In genomic region chr2:196335238-196335637, GRCh38 we compare ENCODE assay signal across 15 cellular contexts.
DNase-seq lines count a peak whose midpoint lies in the region; ATAC-seq and TF ChIP-seq lines count a peak whose summit lies in the region.
"Had no signal": no experiment of that assay in that cellular context is flagged by ENCODE, and none has a peak within 500 bp of the region (broad histone marks: within the 10 kb centered on the region; RNA-seq: fewer than 3 reads in every experiment).

No MANE protein-coding gene starts in this region.

- H3K4me1 Mint-ChIP-seq in activated T-helper 2 cell treated with anti-CD3 and anti-CD28 coated beads, Interferon-gamma antibody, Interleukin-2, Interleukin-4, amounts not matched to agents 10 μg/mL and 5 μg/mL and 100 μg/mL, durations not matched to agents 14 hours and 24 hours and 36 hours (ENCODE audit: low read depth) = peaks cover 4% of the 10 kb centered on the region

- peaks cover 19% of the 10 kb centered on the region for H3K27me3 Mint-ChIP-seq in activated T-helper 2 cell treated with anti-CD3 and anti-CD28 coated beads, Interferon-gamma antibody, Interleukin-2, Interleukin-4, amounts not matched to agents 10 μg/mL and 5 μg/mL and 100 μg/mL, durations not matched to agents 14 hours and 24 hours and 36 hours (ENCODE audit: low read depth)
- H3K27me3 Mint-ChIP-seq: progenitor cell of endocrine pancreas had no signal

- no peaks in the 10 kb centered on the region for H3K36me3 ChIP-seq in MM.1S (replicated peaks; ENCODE audit: insufficient read depth, low read length)
- H3K36me3 ChIP-seq in right atrium auricular region = no peaks in the 10 kb centered on the region
- H3K36me3 ChIP-seq: uterus had no signal

- no peaks in the 10 kb centered on the region for H3K36me3 Mint-ChIP-seq in activated T-helper 2 cell treated with anti-CD3 and anti-CD28 coated beads, Interferon-gamma antibody, Interleukin-2, Interleukin-4, amounts not matched to agents 10 μg/mL and 5 μg/mL and 100 μg/mL, durations not matched to agents 14 hours and 24 hours and 36 hours (ENCODE audit: low read depth)
- H3K36me3 Mint-ChIP-seq: mesothelial cell of epicardium had no signal

- H3F3A ChIP-seq in MM.1S (ENCODE audit: insufficient read depth, low read length) = no peaks in the 10 kb centered on the region

- no peak overlapping the region for H3K27ac Mint-ChIP-seq in activated T-helper 2 cell treated with anti-CD3 and anti-CD28 coated beads, Interferon-gamma antibody, Interleukin-2, Interleukin-4, amounts not matched to agents 10 μg/mL and 5 μg/mL and 100 μg/mL, durations not matched to agents 14 hours and 24 hours and 36 hours
- H3K27ac Mint-ChIP-seq: effector memory CD8-positive, alpha-beta T cell; progenitor cell of endocrine pancreas had no signal

- H3K27ac ChIP-seq in foreskin keratinocyte (no peak overlapping the region), MM.1S (ENCODE audit: low read length) (no peak overlapping the region), right atrium auricular region (no peak overlapping the region)
- H3K27ac ChIP-seq: C4-2B, uterus had no signal

- H3K4me1 ChIP-seq in foreskin keratinocyte (no peaks in the 10 kb centered on the region), MM.1S (ENCODE audit: low read length) (peaks cover 13% of the 10 kb centered on the region), right atrium auricular region (peaks cover 0 to 9% of the 10 kb centered on the region in 2 donors)
- H3K4me1 ChIP-seq: uterus had no signal

- no peaks in the 10 kb centered on the region for H4K20me1 ChIP-seq in MM.1S (ENCODE audit: insufficient read depth, low read length)

- DNase-seq in AG08395 (ENCODE audit: low spot score) (peak; percentile 71), HPDE6-E6E7 (ENCODE audit: extremely low spot score) (peak; percentile 15), amniotic epithelial cell (ENCODE audit: low read depth) (peak; percentile 55), foreskin keratinocyte (peak in 1 of 2 donors; percentile 39), MM.1S (no peak), inferior parietal cortex (ENCODE audit: extremely low spot score) (no peak), right atrium auricular region (ENCODE audit: low spot score) (no peak)
- no peak for DNase-seq in activated T-helper 2 cell treated with anti-CD3 and anti-CD28 coated beads, Interferon-gamma antibody, Interleukin-2, Interleukin-4, amounts not matched to agents 10 μg/mL and 5 μg/mL and 100 μg/mL, durations not matched to agents 14 hours and 24 hours and 36 hours (ENCODE audit: low spot score)
- DNase-seq: effector memory CD8-positive, alpha-beta T cell; NCI-H2171; uterus had no signal

- H3K9ac ChIP-seq in MM.1S (ENCODE audit: low read length) = no peak overlapping the region

- peak; percentile 68 for ATAC-seq in foreskin keratinocyte
- ATAC-seq: effector memory CD8-positive, alpha-beta T cell; Right ventricle myocardium inferior had no signal

- H3K9me3 Mint-ChIP-seq in activated T-helper 2 cell treated with anti-CD3 and anti-CD28 coated beads, Interferon-gamma antibody, Interleukin-2, Interleukin-4, amounts not matched to agents 10 μg/mL and 5 μg/mL and 100 μg/mL, durations not matched to agents 14 hours and 24 hours and 36 hours = no peaks in the 10 kb centered on the region
- H3K9me3 Mint-ChIP-seq: effector memory CD8-positive, alpha-beta T cell; mesothelial cell of epicardium had no signal

- TF ChIP-seq CTCF in foreskin keratinocyte (conservative IDR thresholded peaks at IDR 0.05) = no peak
- TF ChIP-seq CTCF in MM.1S (IDR thresholded peaks at IDR 0.05; ENCODE audit: low read length) = no peak
- TF ChIP-seq CTCF in right atrium auricular region (IDR thresholded peaks at IDR 0.05) = no peak

- H2AFZ ChIP-seq in MM.1S (ENCODE audit: low read length) = no peak overlapping the region

- no peaks in the 10 kb centered on the region for H3K9me2 ChIP-seq in MM.1S (replicated peaks; ENCODE audit: insufficient read depth, low read length)

- H3K9me3 ChIP-seq in MM.1S (replicated peaks; ENCODE audit: insufficient read depth, low read length) (no peaks in the 10 kb centered on the region), right atrium auricular region (no peaks in the 10 kb centered on the region)
- H3K9me3 ChIP-seq: uterus had no signal

- no peak overlapping the region for H3K4me2 ChIP-seq in MM.1S (ENCODE audit: low read depth, low read length)

- H3K27me3 ChIP-seq in foreskin keratinocyte = no peaks in the 10 kb centered on the region
- no peaks in the 10 kb centered on the region for H3K27me3 ChIP-seq in MM.1S (replicated peaks; ENCODE audit: insufficient read depth, low read length)
- H3K27me3 ChIP-seq in right atrium auricular region = no peaks in the 10 kb centered on the region
- H3K27me3 ChIP-seq: uterus had no signal

- no peak overlapping the region for H3K4me3 Mint-ChIP-seq in activated T-helper 2 cell treated with anti-CD3 and anti-CD28 coated beads, Interferon-gamma antibody, Interleukin-2, Interleukin-4, amounts not matched to agents 10 μg/mL and 5 μg/mL and 100 μg/mL, durations not matched to agents 14 hours and 24 hours and 36 hours (ENCODE audit: low read depth)
- H3K4me3 Mint-ChIP-seq: effector memory CD8-positive, alpha-beta T cell; mesothelial cell of epicardium had no signal

- H3K79me2 ChIP-seq in MM.1S (ENCODE audit: low read length) = no peaks in the 10 kb centered on the region

- intact Hi-C loops in activated T-helper 2 cell treated with anti-CD3 and anti-CD28 coated beads, Interferon-gamma antibody, Interleukin-2, Interleukin-4, amounts not matched to agents 10 μg/mL and 5 μg/mL and 100 μg/mL, durations not matched to agents 14 hours and 24 hours and 36 hours (cut with micrococcal nuclease) = loop anchor here (5.0 kb wide), 1 partner anchor 38 kb away; no protein-coding TSS in a partner anchor

- H3K4me3 ChIP-seq in MM.1S (ENCODE audit: low read length) (no peak overlapping the region), right atrium auricular region (no peak overlapping the region)
- H3K4me3 ChIP-seq: uterus had no signal

Comparison
In these comparisons a context has a peak if more than half of its experiments do, and no peak if none do; other contexts are left out.
1. DNase-seq: peak in AG08395 (single experiment), HPDE6-E6E7 (single experiment) and amniotic epithelial cell (single experiment); none in MM.1S (single experiment), inferior parietal cortex (single experiment), activated T-helper 2 cell treated with anti-CD3 and anti-CD28 coated beads, Interferon-gamma antibody, Interleukin-2, Interleukin-4, amounts not matched to agents 10 μg/mL and 5 μg/mL and 100 μg/mL, durations not matched to agents 14 hours and 24 hours and 36 hours (single experiment) and right atrium auricular region (single experiment).